In genomic region chr1:20729155-20729931, GRCh38 we compare ENCODE assay signal across 17 cellular contexts. TPM values are rescaled to one million over a fixed set of nuclear protein-coding genes. Genes with fewer than 3 reads are reported as not detected.
DNase-seq lines count a peak whose midpoint lies in the region; ATAC-seq and TF ChIP-seq lines count a peak whose summit lies in the region.
"Had no signal": no experiment of that assay in that cellular context is flagged by ENCODE, and none has a peak within 500 bp of the region (broad histone marks: within the 10 kb centered on the region; RNA-seq: fewer than 3 reads in every experiment).

No MANE protein-coding gene starts in this region.

- H3K9ac ChIP-seq in HUES48 (ENCODE audit: low read depth, low read length) = no peak overlapping the region
- H3K9ac ChIP-seq in neural progenitor cell = no peak overlapping the region

- H3K36me3 ChIP-seq in HUES48 (ENCODE audit: control insufficient read depth, insufficient read depth, low read length) (no peaks in the 10 kb centered on the region), neural progenitor cell (no peaks in the 10 kb centered on the region)
- H3K36me3 ChIP-seq: HAP-1, neutrophil had no signal

- H3F3A ChIP-seq in neural progenitor cell (ENCODE audit: low read depth) = peaks cover 25% of the 10 kb centered on the region

- H3K9me3 Mint-ChIP-seq in neural progenitor cell = no peaks in the 10 kb centered on the region
- no peaks in the 10 kb centered on the region for H3K9me3 Mint-ChIP-seq in activated CD4-positive, alpha-beta T cell treated with anti-CD3 and anti-CD28 coated beads, Interleukin-2, amount 10 ng/mL, durations not matched to agents 24 days and 14 days
- H3K9me3 Mint-ChIP-seq: activated naive CD8-positive, alpha-beta T cell treated with anti-CD3 and anti-CD28 coated beads for 36 hours had no signal

- DNase-seq in NCI-H2107 treated with DMSO at 0.1 percent for 48 hours (lab: John Stamatoyannopoulos, UW; ENCODE audit: unreplicated experiment) = peak; percentile 22
- no peak for DNase-seq in NCI-H2107 (lab: John Stamatoyannopoulos, UW)
- peak; percentile 70 for DNase-seq in coronary artery (ENCODE audit: low spot score)
- DNase-seq in neural progenitor cell (ENCODE audit: low spot score) = no peak
- no peak for DNase-seq in activated CD4-positive, alpha-beta T cell treated with anti-CD3 and anti-CD28 coated beads, Interleukin-2, amount 10 ng/mL, durations not matched to agents 24 days and 14 days
- DNase-seq in NCI-H510A (lab: John Stamatoyannopoulos, UW) = no peak
- DNase-seq: 8988T; activated naive CD8-positive, alpha-beta T cell treated with anti-CD3 and anti-CD28 coated beads for 36 hours; hypothalamus; NCI-H2029 treated with DMSO at 0.1 percent for 48 hours; NK-92 treated with Interleukin-12 subunit alpha and Interleukin-12 subunit beta, amount 100 ng/mL, for 24 hours; stimulated activated naive CD8-positive, alpha-beta T cell treated with anti-CD3 and anti-CD28 coated beads, Interleukin-15, Interleukin-2, amounts not matched to agents 100 U/mL and 50 U/mL, for 24 hours had no signal

- H3K4me2 ChIP-seq in neural progenitor cell = peak overlapping the region; percentile 69

- peaks cover 24% of the 10 kb centered on the region for H3K27me3 Mint-ChIP-seq in neural progenitor cell (ENCODE audit: insufficient read depth, low read depth)
- H3K27me3 Mint-ChIP-seq in activated CD4-positive, alpha-beta T cell treated with anti-CD3 and anti-CD28 coated beads, Interleukin-2, amount 10 ng/mL, durations not matched to agents 24 days and 14 days = peaks cover 37% of the 10 kb centered on the region

- ATAC-seq in GM18517 (IDR thresholded peaks at IDR 0.05; ENCODE audit: unreplicated experiment) = no peak
- ATAC-seq: stimulated activated naive CD8-positive, alpha-beta T cell treated with anti-CD3 and anti-CD28 coated beads, Interleukin-15, Interleukin-2, amounts not matched to agents 100 U/mL and 50 U/mL, for 24 hours had no signal

- H3K4me3 ChIP-seq in HUES48 (ENCODE audit: low read depth, low read length) (peak overlapping the region; percentile 23; the same call in 1 of the 2 replicates), coronary artery (no peak overlapping the region), neural progenitor cell (peak overlapping the region; percentile 19)
- H3K4me3 ChIP-seq: HAP-1, lung had no signal

- H3K27ac ChIP-seq in HUES48 (ENCODE audit: low read depth, low read length) = no peak overlapping the region
- no peak overlapping the region for H3K27ac ChIP-seq in coronary artery
- H3K27ac ChIP-seq in neural progenitor cell = no peak overlapping the region
- H3K27ac ChIP-seq: neutrophil had no signal

- no peaks in the 10 kb centered on the region for H3K36me3 Mint-ChIP-seq in neural progenitor cell
- H3K36me3 Mint-ChIP-seq in activated CD4-positive, alpha-beta T cell treated with anti-CD3 and anti-CD28 coated beads, Interleukin-2, amount 10 ng/mL, durations not matched to agents 24 days and 14 days (ENCODE audit: low read depth) = no peaks in the 10 kb centered on the region
- H3K36me3 Mint-ChIP-seq: activated naive CD8-positive, alpha-beta T cell treated with anti-CD3 and anti-CD28 coated beads for 36 hours had no signal

- H4K20me1 ChIP-seq in neural progenitor cell (ENCODE audit: low read depth) = peaks cover 32% of the 10 kb centered on the region

- peak overlapping the region; percentile 83 for H3K4me3 Mint-ChIP-seq in neural progenitor cell
- H3K4me3 Mint-ChIP-seq in activated CD4-positive, alpha-beta T cell treated with anti-CD3 and anti-CD28 coated beads, Interleukin-2, amount 10 ng/mL, durations not matched to agents 24 days and 14 days = no peak overlapping the region
- H3K4me3 Mint-ChIP-seq: activated naive CD8-positive, alpha-beta T cell treated with anti-CD3 and anti-CD28 coated beads for 36 hours had no signal

- H3K9me3 ChIP-seq in HUES48 (ENCODE audit: control insufficient read depth, insufficient read depth, low read length) (no peaks in the 10 kb centered on the region), neural progenitor cell (ENCODE audit: low read depth) (no peaks in the 10 kb centered on the region)
- H3K9me3 ChIP-seq: HAP-1, neutrophil had no signal

- H3K79me2 ChIP-seq in neural progenitor cell (ENCODE audit: low read depth) = no peaks in the 10 kb centered on the region

- H3K4me1 Mint-ChIP-seq in neural progenitor cell = peaks cover 19% of the 10 kb centered on the region
- H3K4me1 Mint-ChIP-seq in activated CD4-positive, alpha-beta T cell treated with anti-CD3 and anti-CD28 coated beads, Interleukin-2, amount 10 ng/mL, durations not matched to agents 24 days and 14 days = peaks cover 14% of the 10 kb centered on the region

- H3K27me3 ChIP-seq in HUES48 (ENCODE audit: control insufficient read depth, insufficient read depth, low read length) (peaks cover 49% of the 10 kb centered on the region), neural progenitor cell (peaks cover 54% of the 10 kb centered on the region)

- intact Hi-C loops in activated CD4-positive, alpha-beta T cell treated with anti-CD3 and anti-CD28 coated beads, Interleukin-2, amount 10 ng/mL, durations not matched to agents 24 days and 14 days (cut with micrococcal nuclease) = no loop called here

- no peak for TF ChIP-seq CTCF in coronary artery (IDR thresholded peaks at IDR 0.05)
- TF ChIP-seq CTCF in neural progenitor cell (IDR thresholded peaks at IDR 0.05) = no peak

- H3K27ac Mint-ChIP-seq in neural progenitor cell = no peak overlapping the region
- H3K27ac Mint-ChIP-seq in activated CD4-positive, alpha-beta T cell treated with anti-CD3 and anti-CD28 coated beads, Interleukin-2, amount 10 ng/mL, durations not matched to agents 24 days and 14 days = no peak overlapping the region
- H3K27ac Mint-ChIP-seq: activated naive CD8-positive, alpha-beta T cell treated with anti-CD3 and anti-CD28 coated beads for 36 hours had no signal

- H2AFZ ChIP-seq in neural progenitor cell (replicated peaks) = no peak overlapping the region

- H3K4me1 ChIP-seq in HUES48 (ENCODE audit: control insufficient read depth, insufficient read depth, low read length) (peaks cover 32% of the 10 kb centered on the region), neural progenitor cell (peaks cover 36% of the 10 kb centered on the region)

RNA-seq across cellular contexts. Expression of gene SH2D5, which starts 3.2 kb away (rescaled TPM):
- total RNA-seq in neural progenitor cell (ENCODE audit: low replicate concordance) = 5.1 and 7.7 TPM in 2 replicates
- 0.23 and 0.24 TPM in 2 replicates for total RNA-seq in activated CD4-positive, alpha-beta T cell treated with anti-CD3 and anti-CD28 coated beads, Interleukin-2, amount 10 ng/mL, durations not matched to agents 24 days and 14 days

RNA-seq across cellular contexts. Expression of gene KIF17, which starts 11.5 kb away (rescaled TPM):
- total RNA-seq in neural progenitor cell (ENCODE audit: low replicate concordance) = 2.2 and 4.0 TPM in 2 replicates
- not detected in 2 replicates for total RNA-seq in activated CD4-positive, alpha-beta T cell treated with anti-CD3 and anti-CD28 coated beads, Interleukin-2, amount 10 ng/mL, durations not matched to agents 24 days and 14 days

RNA-seq across cellular contexts. Expression of gene HP1BP3, which starts 57.8 kb away (rescaled TPM):
- total RNA-seq in neural progenitor cell (ENCODE audit: low replicate concordance) = 257 and 261 TPM in 2 replicates
- total RNA-seq in activated CD4-positive, alpha-beta T cell treated with anti-CD3 and anti-CD28 coated beads, Interleukin-2, amount 10 ng/mL, durations not matched to agents 24 days and 14 days = 231 and 239 TPM in 2 replicates

Comparison
In these comparisons a context has a peak if more than half of its experiments do, and no peak if none do; other contexts are left out.
1. DNase-seq: peak in NCI-H2107 treated with DMSO at 0.1 percent for 48 hours (single experiment) and coronary artery (single experiment); none in NCI-H2107 (single experiment), neural progenitor cell (single experiment), activated CD4-positive, alpha-beta T cell treated with anti-CD3 and anti-CD28 coated beads, Interleukin-2, amount 10 ng/mL, durations not matched to agents 24 days and 14 days (single experiment) and NCI-H510A (single experiment).